ENCODE assay signal across 1 cellular context in the genomic region with DNA sequence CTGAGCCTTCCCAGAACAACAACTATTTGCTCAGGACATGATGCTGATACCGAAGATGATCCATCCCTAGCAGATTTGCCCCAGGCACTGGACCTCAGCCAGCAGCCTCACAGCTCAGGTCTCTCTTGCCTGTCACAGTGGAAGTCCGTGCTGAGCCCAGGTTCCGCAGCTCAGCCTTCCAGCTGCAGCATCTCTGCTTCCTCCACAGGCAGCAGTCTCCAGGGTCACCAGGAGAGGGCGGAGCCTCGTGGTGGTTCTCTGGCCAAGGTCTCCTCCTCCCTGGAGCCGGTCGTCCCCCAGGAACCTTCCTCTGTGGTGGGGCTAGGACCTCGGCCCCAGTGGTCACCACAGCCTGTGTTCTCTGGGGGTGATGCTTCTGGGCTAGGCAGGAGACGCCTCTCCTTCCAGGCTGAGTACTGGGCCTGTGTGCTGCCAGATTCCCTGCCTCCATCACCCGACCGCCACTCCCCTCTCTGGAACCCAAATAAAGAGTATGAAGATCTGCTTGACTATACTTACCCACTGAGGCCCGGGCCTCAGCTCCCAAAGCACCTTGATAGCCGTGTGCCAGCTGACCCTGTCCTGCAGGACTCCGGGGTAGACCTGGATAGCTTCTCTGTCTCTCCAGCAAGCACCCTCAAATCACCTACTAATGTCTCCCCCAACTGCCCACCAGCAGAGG.
TF ChIP-seq lines count a peak whose summit lies in the region.

No MANE protein-coding gene starts in this region.

TF ChIP-seq in K562, 482 proteins besides CTCF, POLR2A, EP300 and RAD21:
- TF ChIP-seq ZNF589 (CRISPR knock-in tag; IDR thresholded peaks at IDR 0.05; ENCODE audit: low read depth) (no peak), TCF7L2 (IDR thresholded peaks at IDR 0.05; ENCODE audit: low read depth, low read length) (no peak), ZNF644 (tag; IDR thresholded peaks at IDR 0.05; ENCODE audit: low read depth) (no peak), ATF6 (CRISPR knock-in tag; IDR thresholded peaks at IDR 0.05) (no peak), ILK (tag; IDR thresholded peaks at IDR 0.05; ENCODE audit: borderline replicate concordance, low read depth) (no peak), NR2F6 (CRISPR knock-in tag; IDR thresholded peaks at IDR 0.05) (no peak), ZNF696 (CRISPR knock-in tag; conservative IDR thresholded peaks at IDR 0.05) (no peak), POLR2G (IDR thresholded peaks at IDR 0.05; ENCODE audit: low read depth, low read length) (0 out of 2 replicates have a peak, but pooled peaks have one; percentile 46), ZNF318 (IDR thresholded peaks at IDR 0.05; ENCODE audit: borderline replicate concordance in 1 of 2, low read depth in 1 of 2) (no peak), KLF6 (CRISPR knock-in tag; IDR thresholded peaks at IDR 0.05; ENCODE audit: borderline replicate concordance) (no peak), NR2C2 (CRISPR knock-in tag; IDR thresholded peaks at IDR 0.05) (peak; percentile 42; the same call in 1 of the 2 replicates), NR2C2 (tag; IDR thresholded peaks at IDR 0.05) (no peak), STAT5A (IDR thresholded peaks at IDR 0.05; ENCODE audit: borderline replicate concordance, low read length) (no peak), POLR2AphosphoS2 (IDR thresholded peaks at IDR 0.05; ENCODE audit: low read length) (no peak), FOXM1 (IDR thresholded peaks at IDR 0.05; ENCODE audit: low read depth) (no peak), FOXM1 (CRISPR knock-in tag; IDR thresholded peaks at IDR 0.05; ENCODE audit: low read depth) (no peak), ZNF282 (CRISPR knock-in tag; IDR thresholded peaks at IDR 0.05) (no peak), CREB3 (tag; conservative IDR thresholded peaks at IDR 0.05; ENCODE audit: low read depth) (no peak), SIN3B (IDR thresholded peaks at IDR 0.05; ENCODE audit: low read depth) (no peak), EHMT2 (IDR thresholded peaks at IDR 0.05) (no peak), NCOR1 (IDR thresholded peaks at IDR 0.05) (no peak), SMC3 (conservative IDR thresholded peaks at IDR 0.05; ENCODE audit: insufficient read depth, low read depth, low read length) (peak; percentile 41), HLTF (IDR thresholded peaks at IDR 0.05) (no peak), GATAD2A (IDR thresholded peaks at IDR 0.05) (no peak), C11orf30 (IDR thresholded peaks at IDR 0.05; ENCODE audit: low read depth) (no peak), GTF3C2 (IDR thresholded peaks at IDR 0.05; ENCODE audit: borderline replicate concordance, extremely low read depth, insufficient read length) (no peak)
- TF ChIP-seq, protein P1, sequence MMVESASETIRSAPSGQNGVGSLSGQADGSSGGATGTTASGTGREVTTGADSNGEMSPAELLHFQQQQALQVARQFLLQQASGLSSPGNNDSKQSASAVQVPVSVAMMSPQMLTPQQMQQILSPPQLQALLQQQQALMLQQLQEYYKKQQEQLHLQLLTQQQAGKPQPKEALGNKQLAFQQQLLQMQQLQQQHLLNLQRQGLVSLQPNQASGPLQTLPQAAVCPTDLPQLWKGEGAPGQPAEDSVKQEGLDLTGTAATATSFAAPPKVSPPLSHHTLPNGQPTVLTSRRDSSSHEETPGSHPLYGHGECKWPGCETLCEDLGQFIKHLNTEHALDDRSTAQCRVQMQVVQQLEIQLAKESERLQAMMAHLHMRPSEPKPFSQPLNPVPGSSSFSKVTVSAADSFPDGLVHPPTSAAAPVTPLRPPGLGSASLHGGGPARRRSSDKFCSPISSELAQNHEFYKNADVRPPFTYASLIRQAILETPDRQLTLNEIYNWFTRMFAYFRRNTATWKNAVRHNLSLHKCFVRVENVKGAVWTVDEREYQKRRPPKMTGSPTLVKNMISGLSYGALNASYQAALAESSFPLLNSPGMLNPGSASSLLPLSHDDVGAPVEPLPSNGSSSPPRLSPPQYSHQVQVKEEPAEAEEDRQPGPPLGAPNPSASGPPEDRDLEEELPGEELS (CRISPR knock-in tag; IDR thresholded peaks at IDR 0.05; ENCODE audit: borderline replicate concordance): no peak
- TF ChIP-seq, protein P2, sequence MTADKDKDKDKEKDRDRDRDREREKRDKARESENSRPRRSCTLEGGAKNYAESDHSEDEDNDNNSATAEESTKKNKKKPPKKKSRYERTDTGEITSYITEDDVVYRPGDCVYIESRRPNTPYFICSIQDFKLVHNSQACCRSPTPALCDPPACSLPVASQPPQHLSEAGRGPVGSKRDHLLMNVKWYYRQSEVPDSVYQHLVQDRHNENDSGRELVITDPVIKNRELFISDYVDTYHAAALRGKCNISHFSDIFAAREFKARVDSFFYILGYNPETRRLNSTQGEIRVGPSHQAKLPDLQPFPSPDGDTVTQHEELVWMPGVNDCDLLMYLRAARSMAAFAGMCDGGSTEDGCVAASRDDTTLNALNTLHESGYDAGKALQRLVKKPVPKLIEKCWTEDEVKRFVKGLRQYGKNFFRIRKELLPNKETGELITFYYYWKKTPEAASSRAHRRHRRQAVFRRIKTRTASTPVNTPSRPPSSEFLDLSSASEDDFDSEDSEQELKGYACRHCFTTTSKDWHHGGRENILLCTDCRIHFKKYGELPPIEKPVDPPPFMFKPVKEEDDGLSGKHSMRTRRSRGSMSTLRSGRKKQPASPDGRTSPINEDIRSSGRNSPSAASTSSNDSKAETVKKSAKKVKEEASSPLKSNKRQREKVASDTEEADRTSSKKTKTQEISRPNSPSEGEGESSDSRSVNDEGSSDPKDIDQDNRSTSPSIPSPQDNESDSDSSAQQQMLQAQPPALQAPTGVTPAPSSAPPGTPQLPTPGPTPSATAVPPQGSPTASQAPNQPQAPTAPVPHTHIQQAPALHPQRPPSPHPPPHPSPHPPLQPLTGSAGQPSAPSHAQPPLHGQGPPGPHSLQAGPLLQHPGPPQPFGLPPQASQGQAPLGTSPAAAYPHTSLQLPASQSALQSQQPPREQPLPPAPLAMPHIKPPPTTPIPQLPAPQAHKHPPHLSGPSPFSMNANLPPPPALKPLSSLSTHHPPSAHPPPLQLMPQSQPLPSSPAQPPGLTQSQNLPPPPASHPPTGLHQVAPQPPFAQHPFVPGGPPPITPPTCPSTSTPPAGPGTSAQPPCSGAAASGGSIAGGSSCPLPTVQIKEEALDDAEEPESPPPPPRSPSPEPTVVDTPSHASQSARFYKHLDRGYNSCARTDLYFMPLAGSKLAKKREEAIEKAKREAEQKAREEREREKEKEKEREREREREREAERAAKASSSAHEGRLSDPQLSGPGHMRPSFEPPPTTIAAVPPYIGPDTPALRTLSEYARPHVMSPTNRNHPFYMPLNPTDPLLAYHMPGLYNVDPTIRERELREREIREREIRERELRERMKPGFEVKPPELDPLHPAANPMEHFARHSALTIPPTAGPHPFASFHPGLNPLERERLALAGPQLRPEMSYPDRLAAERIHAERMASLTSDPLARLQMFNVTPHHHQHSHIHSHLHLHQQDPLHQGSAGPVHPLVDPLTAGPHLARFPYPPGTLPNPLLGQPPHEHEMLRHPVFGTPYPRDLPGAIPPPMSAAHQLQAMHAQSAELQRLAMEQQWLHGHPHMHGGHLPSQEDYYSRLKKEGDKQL (CRISPR knock-in tag; IDR thresholded peaks at IDR 0.05; ENCODE audit: borderline replicate concordance): no peak
